9 cellular contexts compared by ENCODE assay signal in genomic region chr2:150133623-150134022, GRCh38.
A peak's percentile ranks its signal among the peaks of the same experiment; 100 is the strongest.
DNase-seq lines count a peak whose midpoint lies in the region; ATAC-seq, FAIRE-seq and TF ChIP-seq lines count a peak whose summit lies in the region.
"Had no signal": no experiment of that assay in that cellular context is flagged by ENCODE, and none has a peak within 500 bp of the region (broad histone marks: within the 10 kb centered on the region; RNA-seq: fewer than 3 reads in every experiment).

No MANE protein-coding gene starts in this region.

- ATAC-seq in GM18502 (IDR thresholded peaks at IDR 0.05; ENCODE audit: poor library complexity, unreplicated experiment) = peak; percentile 99
- ATAC-seq in T-helper 17 cell = no peak

- TF ChIP-seq CTCF in ovary (IDR thresholded peaks at IDR 0.05) = no peak

- TF ChIP-seq POLR2A in H54 (IDR thresholded peaks at IDR 0.05; ENCODE audit: low read depth, low read length) = no peak
- no peak for TF ChIP-seq POLR2A in ovary (IDR thresholded peaks at IDR 0.05)

- intact Hi-C loops in ovary (cut with DNase I) = no loop called here

- no peaks in the 10 kb centered on the region for H3K4me1 Mint-ChIP-seq in T-helper 17 cell

- no peak overlapping the region for H3K27ac Mint-ChIP-seq in T-helper 17 cell
- H3K27ac Mint-ChIP-seq: natural killer cell treated with Interleukin-12 subunit alpha and Interleukin-12 subunit beta and Interleukin-15 and Interleukin-18, amount 100 ng/mL, for 72 hours had no signal

- no peaks in the 10 kb centered on the region for H3K27me3 Mint-ChIP-seq in T-helper 17 cell
- H3K27me3 Mint-ChIP-seq: natural killer cell treated with Interleukin-12 subunit alpha and Interleukin-12 subunit beta and Interleukin-15 and Interleukin-18, amount 100 ng/mL, for 72 hours had no signal

- H3K4me3 ChIP-seq in ovary = no peak overlapping the region

- FAIRE-seq in H54 (lab: Jason Lieb, UNC) (peak; percentile 99), endometrium (lab: Jason Lieb, UNC) (peak; percentile 53)

- no peak for TF ChIP-seq EP300 in ovary (IDR thresholded peaks at IDR 0.05)

- H3K4me3 Mint-ChIP-seq in T-helper 17 cell = no peak overlapping the region
- H3K4me3 Mint-ChIP-seq: natural killer cell treated with Interleukin-12 subunit alpha and Interleukin-12 subunit beta and Interleukin-15 and Interleukin-18, amount 100 ng/mL, for 72 hours had no signal

- DNase-seq in H54 (ENCODE audit: insufficient read length, low spot score) = peak; percentile 42
- DNase-seq in M059J (ENCODE audit: low read depth) = peak; percentile 94
- no peak for DNase-seq in NCI-H187 treated with DMSO at 0.1 percent for 48 hours (lab: John Stamatoyannopoulos, UW)
- no peak for DNase-seq in T-helper 17 cell
- DNase-seq in pons (ENCODE audit: low spot score) = no peak
- DNase-seq in ovary = no peak

- H3K9me3 ChIP-seq in T-helper 17 cell (ENCODE audit: control insufficient read depth, low read length, poor library complexity, severe bottlenecking) (no peaks in the 10 kb centered on the region), ovary (no peaks in the 10 kb centered on the region)

- H3K4me1 ChIP-seq in ovary (ENCODE audit: insufficient read depth) = no peaks in the 10 kb centered on the region

- no peak overlapping the region for H3K27ac ChIP-seq in ovary

- H3K36me3 Mint-ChIP-seq in T-helper 17 cell (ENCODE audit: low read depth) = no peaks in the 10 kb centered on the region
- H3K36me3 Mint-ChIP-seq: natural killer cell treated with Interleukin-12 subunit alpha and Interleukin-12 subunit beta and Interleukin-15 and Interleukin-18, amount 100 ng/mL, for 72 hours had no signal

- H3K27me3 ChIP-seq in ovary = no peaks in the 10 kb centered on the region

- no peaks in the 10 kb centered on the region for H3K36me3 ChIP-seq in ovary

- WGBS in ovary, 3 donors = 83 to 86% (median 83%) methylated on average over 5 of the region's 5 CpGs

Comparison
In these comparisons a context has a peak if more than half of its experiments do, and no peak if none do; other contexts are left out.
1. DNase-seq: peak in H54 (single experiment) and M059J (single experiment); none in NCI-H187 treated with DMSO at 0.1 percent for 48 hours (single experiment), T-helper 17 cell (0 of 3), pons (single experiment) and ovary (0 of 5).